ENCODE assay signal across 8 cellular contexts in genomic region chr12:108730337-108731104, GRCh38. TPM values are rescaled to one million over a fixed set of nuclear protein-coding genes. Genes with fewer than 3 reads are reported as not detected.
DNase-seq lines count a peak whose midpoint lies in the region; ATAC-seq and TF ChIP-seq lines count a peak whose summit lies in the region.

No MANE protein-coding gene starts in this region.

- DNase-seq in DMS 273 treated with DMSO at 0.1 percent for 48 hours (lab: John Stamatoyannopoulos, UW): peak; percentile 48
- DNase-seq in HFF-Myc (ENCODE audit: extremely low read depth, low read depth): no peak
- DNase-seq in NCI-H2171 treated with DMSO at 0.1 percent for 48 hours (lab: John Stamatoyannopoulos, UW): peak; percentile 85
- DNase-seq in activated B cell treated with CpG ODN at 0.5 μM for 24 hours: peak; percentile 50
- DNase-seq in dorsolateral prefrontal cortex: peak; percentile 38 to 86 (median 64)
- DNase-seq in lower leg skin (ENCODE audit: low spot score in 2 of 2): peak; percentile 57 to 94
- DNase-seq in stimulated activated CD4-positive, alpha-beta T cell treated with anti-CD3 and anti-CD28 coated beads, Interleukin-4, amount 100 ng/mL, for 24 hours: peak; percentile 42

- H3K27ac ChIP-seq in dorsolateral prefrontal cortex: peak overlapping the region; percentile 51 to 99 (median 95)

- peaks cover 8% of the 10 kb centered on the region for H3K36me3 Mint-ChIP-seq in activated B cell treated with CpG ODN at 0.5 μM for 24 hours (ENCODE audit: low read depth)

- TF ChIP-seq POLR2A in lower leg skin (IDR thresholded peaks at IDR 0.05): no peak

- H3K27me3 Mint-ChIP-seq in activated B cell treated with CpG ODN at 0.5 μM for 24 hours: no peaks in the 10 kb centered on the region

- no peaks in the 10 kb centered on the region for H3K9me3 Mint-ChIP-seq in activated B cell treated with CpG ODN at 0.5 μM for 24 hours

- no peak for TF ChIP-seq CTCF in HFF-Myc (IDR thresholded peaks at IDR 0.05; ENCODE audit: low read depth, low read length, missing control alignments)
- TF ChIP-seq CTCF in activated B cell treated with CpG ODN at 0.5 μM for 24 hours (IDR thresholded peaks at IDR 0.05): no peak
- no peak for TF ChIP-seq CTCF in dorsolateral prefrontal cortex (IDR thresholded peaks at IDR 0.05 in 54 of 56, conservative IDR thresholded peaks at IDR 0.05 in 2 of 56; ENCODE audit: low read depth in 1 of 56, partially characterized antibody in 56 of 56)
- no peak for TF ChIP-seq CTCF in lower leg skin (IDR thresholded peaks at IDR 0.05)

- H3K4me3 ChIP-seq in HFF-Myc (replicated peaks; ENCODE audit: low read depth, low read length): peak overlapping the region; percentile 82
- peak overlapping the region; percentile 64 to 97 (median 88) for H3K4me3 ChIP-seq in dorsolateral prefrontal cortex
- H3K4me3 ChIP-seq in lower leg skin (ENCODE audit: low read depth, poor library complexity, severe bottlenecking): peak overlapping the region; percentile 97

- CTCF ChIA-PET in activated B cell treated with CpG ODN at 0.5 μM for 24 hours (lab: Charles Lee): interaction anchor here (0.9 to 1.4 kb wide), 2 partner anchors 66 to 113 kb away, joined by 5 to 6 read pairs; no protein-coding TSS in a partner anchor

- H3K27me3 ChIP-seq in dorsolateral prefrontal cortex: no peaks in the 10 kb centered on the region

- peak overlapping the region; percentile 86 for H3K27ac Mint-ChIP-seq in activated B cell treated with CpG ODN at 0.5 μM for 24 hours

- peak overlapping the region; percentile 97 for H3K4me3 Mint-ChIP-seq in activated B cell treated with CpG ODN at 0.5 μM for 24 hours

- WGBS in lower leg skin, 2 donors: 1% methylated on average over 26 to 32 of the region's 46 CpGs

- intact Hi-C loops in activated B cell treated with CpG ODN at 0.5 μM for 24 hours (cut with micrococcal nuclease): loop anchor here (1.0 to 5.0 kb wide), 13 partner anchors 18 to 1773 kb away; partner anchors contain the start of genes FICD, ISCU, PRDM4 and PWP1
- intact Hi-C loops in dorsolateral prefrontal cortex (cut with DNase I): loop anchor here (1.0 to 10.0 kb wide), 5 partner anchors 38 to 168 kb away; partner anchors contain the start of gene ISCU (in 1 of the 2)
- intact Hi-C loops in lower leg skin (cut with DNase I; ENCODE audit: low total_unique reads): no loop called here

- ATAC-seq in activated B cell treated with CpG ODN at 0.5 μM for 24 hours (ENCODE audit: low read depth) (peak; percentile 4), HG03457 (IDR thresholded peaks at IDR 0.05; ENCODE audit: unreplicated experiment) (no peak)

- peaks cover 49% of the 10 kb centered on the region for H3K4me1 Mint-ChIP-seq in activated B cell treated with CpG ODN at 0.5 μM for 24 hours

- POLR2A ChIA-PET in activated B cell treated with CpG ODN at 0.5 μM for 24 hours (lab: Charles Lee): interaction anchor here (0.6 to 2.5 kb wide), 18 partner anchors 11 to 168 kb away, joined by 3 to 23 read pairs (median 4); partner anchors contain the start of gene ISCU

RNA-seq across cellular contexts. Expression of gene CORO1C, which starts 0.8 kb away (rescaled TPM):
- total RNA-seq in activated B cell treated with CpG ODN at 0.5 μM for 24 hours (68.3 and 69.4 TPM in 2 replicates), dorsolateral prefrontal cortex (100 to 1,000 TPM in 112 of 120 experiments, 10 to 100 TPM in 8; 87.2 to 202 (median 122) TPM), lower leg skin (100 to 1,000 TPM in 3 of 4 donors, 10 to 100 TPM in 1; 86.5 to 193 (median 146) TPM)
